1 cellular context compared by ENCODE assay signal in genomic region chr18:3689986-3690681, GRCh38.
TF ChIP-seq lines count a peak whose summit lies in the region.

No MANE protein-coding gene starts in this region.

TF ChIP-seq in HepG2, 621 proteins besides CTCF, POLR2A, EP300 and RAD21:
- TF ChIP-seq ZNF780A (CRISPR knock-in tag; IDR thresholded peaks at IDR 0.05) (no peak), ZC3H4 (CRISPR knock-in tag; IDR thresholded peaks at IDR 0.05; ENCODE audit: borderline replicate concordance) (no peak), HIC2 (CRISPR knock-in tag; IDR thresholded peaks at IDR 0.05; ENCODE audit: low read depth) (no peak), ZNF562 (CRISPR knock-in tag; IDR thresholded peaks at IDR 0.05; ENCODE audit: borderline replicate concordance) (no peak), TBX2 (CRISPR knock-in tag; IDR thresholded peaks at IDR 0.05; ENCODE audit: borderline replicate concordance) (no peak), ZNF547 (CRISPR knock-in tag; IDR thresholded peaks at IDR 0.05) (no peak), NCOA5 (CRISPR knock-in tag; IDR thresholded peaks at IDR 0.05) (no peak)
TF ChIP-seq in HepG2: peak in this region for 0.
